1 cellular context compared by ENCODE assay signal in the genomic region with DNA sequence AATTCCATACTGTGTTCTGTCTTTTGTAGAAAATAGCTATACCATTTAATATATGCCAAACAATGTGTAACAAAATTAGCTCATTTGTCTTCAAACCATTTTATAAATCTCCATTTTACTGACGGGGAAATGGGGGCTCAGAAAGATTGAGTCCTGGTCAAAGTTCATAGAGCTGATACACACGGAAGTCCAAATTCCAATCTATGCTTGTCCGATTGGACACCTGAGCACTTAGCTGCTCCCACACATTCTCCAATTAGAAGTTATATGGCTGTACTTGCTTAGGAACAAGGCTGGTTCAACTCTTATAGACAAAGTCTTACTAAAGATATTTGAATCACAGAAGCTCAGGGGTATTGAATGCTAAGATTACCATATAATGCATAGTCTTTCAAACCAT.
TF ChIP-seq lines count a peak whose summit lies in the region.

No MANE protein-coding gene starts in this region.

TF ChIP-seq in HepG2, 621 proteins besides CTCF, POLR2A, EP300 and RAD21 (continued from another document):
- TF ChIP-seq, protein P1, sequence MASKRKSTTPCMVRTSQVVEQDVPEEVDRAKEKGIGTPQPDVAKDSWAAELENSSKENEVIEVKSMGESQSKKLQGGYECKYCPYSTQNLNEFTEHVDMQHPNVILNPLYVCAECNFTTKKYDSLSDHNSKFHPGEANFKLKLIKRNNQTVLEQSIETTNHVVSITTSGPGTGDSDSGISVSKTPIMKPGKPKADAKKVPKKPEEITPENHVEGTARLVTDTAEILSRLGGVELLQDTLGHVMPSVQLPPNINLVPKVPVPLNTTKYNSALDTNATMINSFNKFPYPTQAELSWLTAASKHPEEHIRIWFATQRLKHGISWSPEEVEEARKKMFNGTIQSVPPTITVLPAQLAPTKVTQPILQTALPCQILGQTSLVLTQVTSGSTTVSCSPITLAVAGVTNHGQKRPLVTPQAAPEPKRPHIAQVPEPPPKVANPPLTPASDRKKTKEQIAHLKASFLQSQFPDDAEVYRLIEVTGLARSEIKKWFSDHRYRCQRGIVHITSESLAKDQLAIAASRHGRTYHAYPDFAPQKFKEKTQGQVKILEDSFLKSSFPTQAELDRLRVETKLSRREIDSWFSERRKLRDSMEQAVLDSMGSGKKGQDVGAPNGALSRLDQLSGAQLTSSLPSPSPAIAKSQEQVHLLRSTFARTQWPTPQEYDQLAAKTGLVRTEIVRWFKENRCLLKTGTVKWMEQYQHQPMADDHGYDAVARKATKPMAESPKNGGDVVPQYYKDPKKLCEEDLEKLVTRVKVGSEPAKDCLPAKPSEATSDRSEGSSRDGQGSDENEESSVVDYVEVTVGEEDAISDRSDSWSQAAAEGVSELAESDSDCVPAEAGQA (IDR thresholded peaks at IDR 0.05; ENCODE audit: low read depth): no peak
- TF ChIP-seq, protein P1 (CRISPR knock-in tag; IDR thresholded peaks at IDR 0.05; ENCODE audit: borderline replicate concordance): no peak
- TF ChIP-seq HOXA5 (CRISPR knock-in tag; IDR thresholded peaks at IDR 0.05) (no peak), ZSCAN30 (CRISPR knock-in tag; IDR thresholded peaks at IDR 0.05) (no peak), POGZ (CRISPR knock-in tag; IDR thresholded peaks at IDR 0.05) (no peak), ZNF382 (CRISPR knock-in tag; IDR thresholded peaks at IDR 0.05; ENCODE audit: borderline replicate concordance) (no peak), ZNF331 (CRISPR knock-in tag; IDR thresholded peaks at IDR 0.05) (no peak), HNRNPLL (IDR thresholded peaks at IDR 0.05; ENCODE audit: low read depth, low read length, poor library complexity, severe bottlenecking) (no peak), AGO1 (IDR thresholded peaks at IDR 0.05; ENCODE audit: low read depth, low read length, poor library complexity, severe bottlenecking) (no peak), FOXC1 (CRISPR knock-in tag; IDR thresholded peaks at IDR 0.05; ENCODE audit: borderline replicate concordance) (no peak), GATA4 (IDR thresholded peaks at IDR 0.05; ENCODE audit: borderline replicate concordance, low read depth) (no peak), ZBTB20 (CRISPR knock-in tag; IDR thresholded peaks at IDR 0.05; ENCODE audit: borderline replicate concordance, low read depth) (no peak), ZSCAN9 (CRISPR knock-in tag; IDR thresholded peaks at IDR 0.05; ENCODE audit: borderline replicate concordance) (no peak), ZKSCAN5 (CRISPR knock-in tag; IDR thresholded peaks at IDR 0.05) (no peak), ZFYVE20 (CRISPR knock-in tag; IDR thresholded peaks at IDR 0.05; ENCODE audit: borderline replicate concordance, low read depth) (no peak), CHD4 (IDR thresholded peaks at IDR 0.05; ENCODE audit: borderline replicate concordance, low read length) (no peak)
- TF ChIP-seq, protein P2, sequence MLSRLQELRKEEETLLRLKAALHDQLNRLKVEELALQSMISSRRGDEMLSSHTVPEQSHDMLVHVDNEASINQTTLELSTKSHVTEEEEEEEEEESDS (CRISPR knock-in tag; IDR thresholded peaks at IDR 0.05; ENCODE audit: borderline replicate concordance): no peak
- TF ChIP-seq, protein P3, sequence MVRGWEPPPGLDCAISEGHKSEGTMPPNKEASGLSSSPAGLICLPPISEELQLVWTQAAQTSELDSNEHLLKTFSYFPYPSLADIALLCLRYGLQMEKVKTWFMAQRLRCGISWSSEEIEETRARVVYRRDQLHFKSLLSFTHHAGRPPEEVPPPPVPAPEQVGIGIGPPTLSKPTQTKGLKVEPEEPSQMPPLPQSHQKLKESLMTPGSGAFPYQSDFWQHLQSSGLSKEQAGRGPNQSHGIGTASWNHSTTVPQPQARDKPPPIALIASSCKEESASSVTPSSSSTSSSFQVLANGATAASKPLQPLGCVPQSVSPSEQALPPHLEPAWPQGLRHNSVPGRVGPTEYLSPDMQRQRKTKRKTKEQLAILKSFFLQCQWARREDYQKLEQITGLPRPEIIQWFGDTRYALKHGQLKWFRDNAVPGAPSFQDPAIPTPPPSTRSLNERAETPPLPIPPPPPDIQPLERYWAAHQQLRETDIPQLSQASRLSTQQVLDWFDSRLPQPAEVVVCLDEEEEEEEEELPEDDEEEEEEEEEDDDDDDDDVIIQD (CRISPR knock-in tag; IDR thresholded peaks at IDR 0.05; ENCODE audit: low read depth): peak; percentile 84; the same call in 1 of the 2 replicates
- TF ChIP-seq, protein P4, sequence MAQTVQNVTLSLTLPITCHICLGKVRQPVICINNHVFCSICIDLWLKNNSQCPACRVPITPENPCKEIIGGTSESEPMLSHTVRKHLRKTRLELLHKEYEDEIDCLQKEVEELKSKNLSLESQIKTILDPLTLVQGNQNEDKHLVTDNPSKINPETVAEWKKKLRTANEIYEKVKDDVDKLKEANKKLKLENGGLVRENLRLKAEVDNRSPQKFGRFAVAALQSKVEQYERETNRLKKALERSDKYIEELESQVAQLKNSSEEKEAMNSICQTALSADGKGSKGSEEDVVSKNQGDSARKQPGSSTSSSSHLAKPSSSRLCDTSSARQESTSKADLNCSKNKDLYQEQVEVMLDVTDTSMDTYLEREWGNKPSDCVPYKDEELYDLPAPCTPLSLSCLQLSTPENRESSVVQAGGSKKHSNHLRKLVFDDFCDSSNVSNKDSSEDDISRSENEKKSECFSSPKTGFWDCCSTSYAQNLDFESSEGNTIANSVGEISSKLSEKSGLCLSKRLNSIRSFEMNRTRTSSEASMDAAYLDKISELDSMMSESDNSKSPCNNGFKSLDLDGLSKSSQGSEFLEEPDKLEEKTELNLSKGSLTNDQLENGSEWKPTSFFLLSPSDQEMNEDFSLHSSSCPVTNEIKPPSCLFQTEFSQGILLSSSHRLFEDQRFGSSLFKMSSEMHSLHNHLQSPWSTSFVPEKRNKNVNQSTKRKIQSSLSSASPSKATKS (CRISPR knock-in tag; IDR thresholded peaks at IDR 0.05): no peak
- TF ChIP-seq, protein P5, sequence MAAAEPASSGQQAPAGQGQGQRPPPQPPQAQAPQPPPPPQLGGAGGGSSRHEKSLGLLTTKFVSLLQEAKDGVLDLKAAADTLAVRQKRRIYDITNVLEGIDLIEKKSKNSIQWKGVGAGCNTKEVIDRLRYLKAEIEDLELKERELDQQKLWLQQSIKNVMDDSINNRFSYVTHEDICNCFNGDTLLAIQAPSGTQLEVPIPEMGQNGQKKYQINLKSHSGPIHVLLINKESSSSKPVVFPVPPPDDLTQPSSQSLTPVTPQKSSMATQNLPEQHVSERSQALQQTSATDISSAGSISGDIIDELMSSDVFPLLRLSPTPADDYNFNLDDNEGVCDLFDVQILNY (CRISPR knock-in tag; conservative IDR thresholded peaks at IDR 0.05): no peak
- TF ChIP-seq, protein P6, sequence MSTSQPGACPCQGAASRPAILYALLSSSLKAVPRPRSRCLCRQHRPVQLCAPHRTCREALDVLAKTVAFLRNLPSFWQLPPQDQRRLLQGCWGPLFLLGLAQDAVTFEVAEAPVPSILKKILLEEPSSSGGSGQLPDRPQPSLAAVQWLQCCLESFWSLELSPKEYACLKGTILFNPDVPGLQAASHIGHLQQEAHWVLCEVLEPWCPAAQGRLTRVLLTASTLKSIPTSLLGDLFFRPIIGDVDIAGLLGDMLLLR (CRISPR knock-in tag; IDR thresholded peaks at IDR 0.05): no peak
- TF ChIP-seq, protein P7, sequence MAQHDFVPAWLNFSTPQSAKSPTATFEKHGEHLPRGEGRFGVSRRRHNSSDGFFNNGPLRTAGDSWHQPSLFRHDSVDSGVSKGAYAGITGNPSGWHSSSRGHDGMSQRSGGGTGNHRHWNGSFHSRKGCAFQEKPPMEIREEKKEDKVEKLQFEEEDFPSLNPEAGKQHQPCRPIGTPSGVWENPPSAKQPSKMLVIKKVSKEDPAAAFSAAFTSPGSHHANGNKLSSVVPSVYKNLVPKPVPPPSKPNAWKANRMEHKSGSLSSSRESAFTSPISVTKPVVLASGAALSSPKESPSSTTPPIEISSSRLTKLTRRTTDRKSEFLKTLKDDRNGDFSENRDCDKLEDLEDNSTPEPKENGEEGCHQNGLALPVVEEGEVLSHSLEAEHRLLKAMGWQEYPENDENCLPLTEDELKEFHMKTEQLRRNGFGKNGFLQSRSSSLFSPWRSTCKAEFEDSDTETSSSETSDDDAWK (CRISPR knock-in tag; IDR thresholded peaks at IDR 0.05): no peak
- TF ChIP-seq, protein P8, sequence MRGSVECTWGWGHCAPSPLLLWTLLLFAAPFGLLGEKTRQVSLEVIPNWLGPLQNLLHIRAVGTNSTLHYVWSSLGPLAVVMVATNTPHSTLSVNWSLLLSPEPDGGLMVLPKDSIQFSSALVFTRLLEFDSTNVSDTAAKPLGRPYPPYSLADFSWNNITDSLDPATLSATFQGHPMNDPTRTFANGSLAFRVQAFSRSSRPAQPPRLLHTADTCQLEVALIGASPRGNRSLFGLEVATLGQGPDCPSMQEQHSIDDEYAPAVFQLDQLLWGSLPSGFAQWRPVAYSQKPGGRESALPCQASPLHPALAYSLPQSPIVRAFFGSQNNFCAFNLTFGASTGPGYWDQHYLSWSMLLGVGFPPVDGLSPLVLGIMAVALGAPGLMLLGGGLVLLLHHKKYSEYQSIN (CRISPR knock-in tag; IDR thresholded peaks at IDR 0.05; ENCODE audit: borderline replicate concordance): no peak
TF ChIP-seq in HepG2: peak in this region for 4.
